8 cellular contexts compared by ENCODE assay signal in the genomic region with DNA sequence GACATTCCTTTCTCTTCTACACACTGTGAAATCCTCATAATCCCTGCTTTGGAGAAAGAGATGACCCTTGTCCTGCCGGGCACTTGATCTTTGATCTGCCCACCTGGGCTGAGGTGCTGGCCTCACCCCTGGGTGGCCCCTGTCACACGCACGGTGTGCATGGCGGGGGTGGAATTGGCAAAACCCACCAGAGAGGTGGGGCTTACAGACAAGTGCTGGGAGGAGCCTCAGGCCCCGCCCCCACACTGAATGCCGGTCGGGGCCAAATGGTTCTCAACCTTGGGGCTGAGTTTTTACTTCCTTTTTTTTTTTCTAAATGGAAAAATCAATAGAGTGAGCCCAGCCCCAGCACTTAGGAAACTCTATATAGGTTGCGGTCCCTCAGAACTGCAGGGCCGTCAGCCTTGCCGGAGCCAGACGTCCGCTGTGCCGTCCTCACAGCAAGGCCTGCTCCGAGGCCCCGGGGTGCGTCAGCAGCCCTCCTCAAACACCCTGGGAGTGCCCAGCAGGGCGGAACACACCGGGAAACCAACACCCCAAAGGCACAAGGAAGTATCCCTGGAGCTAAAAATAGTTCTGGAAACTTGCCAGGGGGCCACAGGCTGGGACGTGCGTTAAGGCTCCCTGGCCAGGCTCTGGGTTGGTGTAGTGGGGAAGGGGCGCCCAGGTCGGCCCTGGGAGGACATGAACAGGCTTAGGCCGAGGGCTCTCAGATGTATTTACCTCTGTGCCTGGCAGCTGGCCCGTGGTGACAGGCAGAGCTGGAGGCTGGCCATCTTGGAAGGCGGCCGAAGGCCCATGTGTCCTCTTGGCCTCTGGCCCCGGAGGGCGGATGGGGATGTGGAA. TPM values are rescaled to one million over a fixed set of nuclear protein-coding genes. Genes with fewer than 3 reads are reported as not detected.
A peak's percentile ranks its signal among the peaks of the same experiment; 100 is the strongest.
DNase-seq lines count a peak whose midpoint lies in the region; ATAC-seq, FAIRE-seq and TF ChIP-seq lines count a peak whose summit lies in the region.

No MANE protein-coding gene starts in this region.

- in situ Hi-C loops in GM12878 (cut with MboI) = no loop called here

- no peaks in the 10 kb centered on the region for H3K9me2 ChIP-seq in HCT116 (ENCODE audit: insufficient read depth)

- H3K4me2 ChIP-seq in HCT116 (ENCODE audit: low read length) (peak overlapping the region; percentile 80), GM12878 (ENCODE audit: control insufficient read depth, insufficient read depth) (peak overlapping the region; percentile 84)

- H3K79me2 ChIP-seq in HCT116 (ENCODE audit: insufficient read depth, low read length) (no peaks in the 10 kb centered on the region), GM12878 (ENCODE audit: control insufficient read depth, insufficient read depth, low read length) (no peaks in the 10 kb centered on the region)

- peak overlapping the region; percentile 84 for H3K27ac ChIP-seq in HCT116 (ENCODE audit: low read depth, low read length)
- no peak overlapping the region for H3K27ac ChIP-seq in GM12878 (ENCODE audit: control insufficient read depth, insufficient read depth)

- H3K27ac Mint-ChIP-seq in stimulated activated naive B cell treated with anti-CD40 and anti-IgM and Interleukin-4, amounts not matched to agents 10 μg/mL and 1 μg/mL and 100 μg/mL, for 72 hours = peak overlapping the region; percentile 93

- ATAC-seq in HCT116 (peak; percentile 89), GM12878 (peak; percentile 93), GM18520 (IDR thresholded peaks at IDR 0.05; ENCODE audit: unreplicated experiment) (no peak)
- peak; percentile 90 for ATAC-seq in stimulated activated naive B cell treated with anti-CD40 and anti-IgM and Interleukin-4, amounts not matched to agents 10 μg/mL and 1 μg/mL and 100 μg/mL, for 72 hours (replicated peaks)

- TF ChIP-seq POLR2A in HCT116 (IDR thresholded peaks at IDR 0.05; ENCODE audit: borderline replicate concordance, extremely low read depth, insufficient read depth, insufficient read length) (no peak), GM12878 (IDR thresholded peaks at IDR 0.05; ENCODE audit: low read depth, low read length) (no peak)

- POLR2A ChIA-PET in HCT116 (lab: Charles Lee) = interaction anchor here (1.0 to 1.9 kb wide), 3 partner anchors 11 to 64 kb away, joined by 3 to 12 read pairs (median 5); no protein-coding TSS in a partner anchor
- POLR2A ChIA-PET in GM12878 (lab: Charles Lee) = interaction anchor here (0.5 kb wide), 1 partner anchor 216 kb away, joined by 3 read pairs; no protein-coding TSS in a partner anchor

- peaks cover 22 to 52% of the 10 kb centered on the region in 2 donors for H3K4me1 Mint-ChIP-seq in stimulated activated naive B cell treated with anti-CD40 and anti-IgM and Interleukin-4, amounts not matched to agents 10 μg/mL and 1 μg/mL and 100 μg/mL, for 72 hours

- SMC1A ChIA-PET in GM12878 (lab: Charles Lee; ENCODE audit: uncharacterized antibody, unreplicated experiment) = interaction anchor here (1.1 to 2.9 kb wide), 3 partner anchors 12 to 64 kb away, joined by 4 to 12 read pairs (median 6); no protein-coding TSS in a partner anchor

- TF ChIP-seq CTCF in HCT116 (IDR thresholded peaks at IDR 0.05 in 2 of 3, conservative IDR thresholded peaks at IDR 0.05 in 1 of 3; ENCODE audit: borderline replicate concordance in 1 of 3, insufficient read depth in 1 of 3, low read depth in 2 of 3, low read length in 2 of 3) (no peak), GM12878 (IDR thresholded peaks at IDR 0.05 in 2 of 3, conservative IDR thresholded peaks at IDR 0.05 in 1 of 3; ENCODE audit: control insufficient read depth in 2 of 3, extremely low read depth in 1 of 3, insufficient read depth in 1 of 3, low read depth in 3 of 3, low read length in 3 of 3) (no peak), kidney epithelial cell (IDR thresholded peaks at IDR 0.05; ENCODE audit: insufficient read depth, low read length, poor library complexity, severe bottlenecking) (no peak)

- H3K36me3 ChIP-seq in HCT116 (ENCODE audit: control insufficient read depth in 1 of 2, insufficient read depth in 2 of 2, low read length in 2 of 2) = peaks cover 10 to 17% of the 10 kb centered on the region in 2 experiments; a peak in 3 of 4 replicates
- no peaks in the 10 kb centered on the region for H3K36me3 ChIP-seq in GM12878 (ENCODE audit: control insufficient read depth in 2 of 2, insufficient read depth in 2 of 2, low read length in 1 of 2)
- H3K36me3 ChIP-seq in kidney epithelial cell (ENCODE audit: control insufficient read depth, insufficient read depth, low read length) = peaks cover 10% of the 10 kb centered on the region

- FAIRE-seq in GM12878 (lab: Jason Lieb, UNC) = no peak

- RAD21 ChIA-PET in HCT116 (lab: Charles Lee; ENCODE audit: low non-redundant PET in 1 of 2, low total read pairs in 2 of 2, uncharacterized antibody in 2 of 2, unreplicated experiment in 2 of 2) = interaction anchor here (0.6 to 1.9 kb wide), 6 partner anchors 10 to 64 kb away, joined by 3 to 6 read pairs (median 4); no protein-coding TSS in a partner anchor
- RAD21 ChIA-PET in GM12878 (lab: Charles Lee; ENCODE audit: unreplicated experiment) = interaction anchor here (0.7 to 1.7 kb wide), 4 partner anchors 7 to 79 kb away, joined by 3 to 7 read pairs (median 3); no protein-coding TSS in a partner anchor

- H3K4me1 ChIP-seq in HCT116 (ENCODE audit: control insufficient read depth in 1 of 2, insufficient read depth in 2 of 2, low read length in 2 of 2) (peaks cover 24 to 26% of the 10 kb centered on the region in 2 experiments), GM12878 (ENCODE audit: control insufficient read depth, insufficient read depth, low read length) (peaks cover 5% of the 10 kb centered on the region; the same call in 1 of the 2 replicates)

- no TSS peak for BruUV-seq in HCT116 (replicated peaks; lab: Mats Ljungman, UMichigan)
- BruUV-seq in GM12878 (replicated peaks; lab: Mats Ljungman, UMichigan) = no TSS peak

- peak; percentile 58 for DNase-seq in ELF-1 (ENCODE audit: low read depth, low spot score)
- DNase-seq in HCT116 (ENCODE audit: low read depth, low spot score) = peak; percentile 89
- DNase-seq in NCI-H2107 (lab: John Stamatoyannopoulos, UW) = peak; percentile 75
- DNase-seq in GM12878 (ENCODE audit: low read depth, low spot score) = no peak
- peak; percentile 50 for DNase-seq in kidney epithelial cell (ENCODE audit: low read depth)
- peak; percentile 73 for DNase-seq in stimulated activated naive B cell treated with anti-CD40 and anti-IgM and Interleukin-4, amounts not matched to agents 10 μg/mL and 1 μg/mL and 100 μg/mL, for 72 hours
- DNase-seq in stimulated activated CD4-positive, alpha-beta T cell treated with anti-CD3 and anti-CD28 coated beads, Interleukin-4, amount 100 ng/mL, for 4 hours = no peak

- H3K27me3 ChIP-seq in HCT116 (ENCODE audit: insufficient read depth, low read length) (no peaks in the 10 kb centered on the region), GM12878 (replicated peaks in 1 of 2; ENCODE audit: control insufficient read depth in 2 of 2, insufficient read depth in 2 of 2, low read length in 1 of 2) (no peaks in the 10 kb centered on the region), kidney epithelial cell (ENCODE audit: control insufficient read depth, insufficient read depth, low read length) (no peaks in the 10 kb centered on the region)

- CTCF ChIA-PET in HCT116 (lab: Charles Lee) (interaction anchor here (1.2 to 1.7 kb wide), 5 partner anchors 11 to 75 kb away, joined by 3 to 6 read pairs (median 5); no protein-coding TSS in a partner anchor), GM12878 (lab: Yijun Ruan, JAX) (interaction anchor here (1.5 to 5.1 kb wide), 3 partner anchors 9 to 63 kb away, joined by 8 to 34 read pairs (median 8); no protein-coding TSS in a partner anchor)

- no peak for TF ChIP-seq EP300 in GM12878 (IDR thresholded peaks at IDR 0.05; ENCODE audit: borderline replicate concordance in 1 of 2, control insufficient read depth in 1 of 2, low read depth in 2 of 2, low read length in 2 of 2)

- intact Hi-C loops in HCT116 (cut with micrococcal nuclease) (loop anchor here (1.0 to 5.0 kb wide), 2 partner anchors 26 to 231 kb away; a partner anchor contains a TSS), GM12878 (cut with micrococcal nuclease; ENCODE audit: unreplicated experiment) (no loop called here)

- H3K9ac ChIP-seq in HCT116 (ENCODE audit: low read length) (peak overlapping the region; percentile 58), GM12878 (ENCODE audit: control insufficient read depth, insufficient read depth, low read length) (peak overlapping the region; percentile 38; the same call in 1 of the 2 replicates)

- peaks cover 12 to 13% of the 10 kb centered on the region in 2 donors for H3K27me3 Mint-ChIP-seq in stimulated activated naive B cell treated with anti-CD40 and anti-IgM and Interleukin-4, amounts not matched to agents 10 μg/mL and 1 μg/mL and 100 μg/mL, for 72 hours

- TF ChIP-seq RAD21 in HCT116 (IDR thresholded peaks at IDR 0.05; ENCODE audit: low read depth) (no peak; the same call in 1 of the 2 replicates), GM12878 (IDR thresholded peaks at IDR 0.05; ENCODE audit: insufficient read depth, low read depth, low read length) (no peak)

- H3K9me3 ChIP-seq in HCT116 (ENCODE audit: control insufficient read depth in 1 of 2, insufficient read depth in 1 of 2, low read depth in 1 of 2, low read length in 2 of 2) = peaks cover 7 to 10% of the 10 kb centered on the region in 2 experiments; a peak in 3 of 4 replicates
- H3K9me3 ChIP-seq in GM12878 (replicated peaks; ENCODE audit: control insufficient read depth, insufficient read depth, low read length) = peaks cover 6% of the 10 kb centered on the region; the same call in 2 of the 3 replicates

- H3K4me3 ChIP-seq in HCT116 (replicated peaks in 1 of 2; ENCODE audit: low read depth in 1 of 2, low read length in 2 of 2) (peak overlapping the region; percentile 39 to 54), GM12878 (0 out of 2 replicates have a peak overlapping the region, but pooled peaks have one; percentile 35), kidney epithelial cell (ENCODE audit: low read depth, low read length) (no peak overlapping the region)

- peak overlapping the region; percentile 69 to 76 for H3K4me3 Mint-ChIP-seq in stimulated activated naive B cell treated with anti-CD40 and anti-IgM and Interleukin-4, amounts not matched to agents 10 μg/mL and 1 μg/mL and 100 μg/mL, for 72 hours

- peaks cover 18 to 21% of the 10 kb centered on the region in 2 donors for H3K36me3 Mint-ChIP-seq in stimulated activated naive B cell treated with anti-CD40 and anti-IgM and Interleukin-4, amounts not matched to agents 10 μg/mL and 1 μg/mL and 100 μg/mL, for 72 hours

- H2AFZ ChIP-seq in HCT116 (ENCODE audit: low read depth, low read length, poor library complexity, severe bottlenecking) (peak overlapping the region; percentile 20), GM12878 (ENCODE audit: control insufficient read depth, low read depth, low read length) (peak overlapping the region; percentile 39)

- no peaks in the 10 kb centered on the region for H4K20me1 ChIP-seq in HCT116 (ENCODE audit: insufficient read depth)
- no peaks in the 10 kb centered on the region for H4K20me1 ChIP-seq in GM12878 (ENCODE audit: control insufficient read depth, insufficient read depth)

- WGBS in GM12878 (ENCODE audit: insufficient coverage, insufficient replicate concordance, low lambda C conversion rate, missing lambda C conversion rate) = 27% methylated on average over 28 of the region's 28 CpGs

- H3K9me3 Mint-ChIP-seq in stimulated activated naive B cell treated with anti-CD40 and anti-IgM and Interleukin-4, amounts not matched to agents 10 μg/mL and 1 μg/mL and 100 μg/mL, for 72 hours = peaks cover 8 to 13% of the 10 kb centered on the region in 2 donors

RNA-seq across cellular contexts. Expression of a gene that starts 11.0 kb away (rescaled TPM):
- total RNA-seq in HCT116 (2021; ENCODE audit: unreplicated experiment) = 54.4 TPM
- 83.1 and 93.8 TPM in 2 replicates for polyA plus RNA-seq in HCT116 (2012)
- 3.2 and 3.6 TPM in 2 replicates for total RNA-seq in GM12878 (2013; cell fraction: nucleolus; rRNA removed)
- total RNA-seq in GM12878 (2014; rRNA removed) = 0.16 and 0.73 TPM in 2 replicates
- 0.28 and 0.31 TPM in 2 replicates for total RNA-seq in GM12878 (2014; rRNA removed; fragmentation: Illumina TruSeq; extraction: Trizol)
- 0.36 and 0.58 TPM in 2 replicates for total RNA-seq in GM12878 (2021)
- polyA plus RNA-seq in GM12878 (2011; ENCODE audit: low read depth) = 0.91 TPM
- 0.26 and 1.3 TPM in 2 replicates for polyA plus RNA-seq in GM12878 (2011; rRNA removed)
- polyA plus RNA-seq in GM12878 (2011; cell fraction: cytosol; rRNA removed) = 1.2 and 1.5 TPM in 2 replicates
- polyA plus RNA-seq in GM12878 (2011; cell fraction: nucleus; rRNA removed) = 1.7 and 2.8 TPM in 2 replicates
- polyA plus RNA-seq in GM12878 (2012) = 1.9 and 2.1 TPM in 2 replicates
- polyA plus RNA-seq in GM12878 (2014; fragmentation: Illumina TruSeq; extraction: Trizol) = 0.35 TPM in 1 of 2 replicates, not detected in the other
- under 1 TPM in 1 of 2 experiments, not detected in 1; 0.04 TPM for polyA plus RNA-seq in GM12878 (2014; fragmentation: Nextera tagmentation; extraction: Ambion mirVana)
- 0.14 and 0.66 TPM in 2 replicates for polyA plus RNA-seq in GM12878 (2014; rRNA removed)
- under 1 TPM in 1 of 2 experiments, not detected in 1; 0.96 TPM for polyA plus RNA-seq in GM12878 (2016; fragmentation: Nextera tagmentation; extraction: Ambion mirVana)
- 0.37 and 1.3 TPM in 2 replicates for polyA minus RNA-seq in GM12878 (2011; rRNA and poly(A)+ RNA removed)
- 0.67 and 1.0 TPM in 2 replicates for polyA minus RNA-seq in GM12878 (2011; cell fraction: cytosol; rRNA and poly(A)+ RNA removed)
- polyA minus RNA-seq in GM12878 (2011; cell fraction: nucleus; rRNA and poly(A)+ RNA removed) = 0.48 and 1.2 TPM in 2 replicates
- total RNA-seq in kidney epithelial cell = 74.7 and 80.3 TPM in 2 replicates

RNA-seq across cellular contexts. Expression of a gene that starts 23.5 kb away (rescaled TPM):
- total RNA-seq in HCT116 (2021; ENCODE audit: unreplicated experiment) (0.71 TPM), GM12878 (2014; rRNA removed) (45.7 and 49.3 TPM in 2 replicates), GM12878 (2014; rRNA removed; fragmentation: Illumina TruSeq; extraction: Trizol) (36.1 and 37.5 TPM in 2 replicates), GM12878 (2021) (36.1 and 36.2 TPM in 2 replicates), kidney epithelial cell (not detected in 2 replicates)
- polyA plus RNA-seq in HCT116 (2012) = 0.11 and 0.17 TPM in 2 replicates
- 149 and 159 TPM in 2 replicates for total RNA-seq in GM12878 (2013; cell fraction: nucleolus; rRNA removed)
- polyA plus RNA-seq in GM12878 (2011; ENCODE audit: low read depth) = 34.4 TPM
- polyA plus RNA-seq in GM12878 (2011; rRNA removed) (102 and 128 TPM in 2 replicates), GM12878 (2014; fragmentation: Illumina TruSeq; extraction: Trizol) (23.1 and 40.5 TPM in 2 replicates), GM12878 (2014; fragmentation: Nextera tagmentation; extraction: Ambion mirVana) (10 to 100 TPM; 10.6 to 12.1 TPM), GM12878 (2014; rRNA removed) (42.7 and 46.9 TPM in 2 replicates), GM12878 (2016; fragmentation: Nextera tagmentation; extraction: Ambion mirVana) (10 to 100 TPM; 28.6 to 32.1 TPM)
- 130 and 145 TPM in 2 replicates for polyA plus RNA-seq in GM12878 (2011; cell fraction: cytosol; rRNA removed)
- 95.3 and 166 TPM in 2 replicates for polyA plus RNA-seq in GM12878 (2011; cell fraction: nucleus; rRNA removed)
- polyA plus RNA-seq in GM12878 (2012) = 54.0 and 88.0 TPM in 2 replicates
- polyA minus RNA-seq in GM12878 (2011; rRNA and poly(A)+ RNA removed) = 88.1 and 138 TPM in 2 replicates
- 22.6 and 26.3 TPM in 2 replicates for polyA minus RNA-seq in GM12878 (2011; cell fraction: cytosol; rRNA and poly(A)+ RNA removed)
- 20.8 and 25.6 TPM in 2 replicates for polyA minus RNA-seq in GM12878 (2011; cell fraction: nucleus; rRNA and poly(A)+ RNA removed)

Comparison
In these comparisons a context has a peak if more than half of its experiments do, and no peak if none do; other contexts are left out.
1. DNase-seq: peak in ELF-1 (single experiment), HCT116 (single experiment), NCI-H2107 (single experiment), kidney epithelial cell (single experiment) and stimulated activated naive B cell treated with anti-CD40 and anti-IgM and Interleukin-4, amounts not matched to agents 10 μg/mL and 1 μg/mL and 100 μg/mL, for 72 hours (single experiment); none in GM12878 (single experiment) and stimulated activated CD4-positive, alpha-beta T cell treated with anti-CD3 and anti-CD28 coated beads, Interleukin-4, amount 100 ng/mL, for 4 hours (0 of 2).
2. RNA of a gene that starts 11.0 kb away (total RNA-seq): 74.7 to 80.3 TPM in kidney epithelial cell and 54.4 TPM in HCT116 (single experiment); 0.16 to 3.6 TPM in GM12878; every median in the first group is over 10 times any median in the second.
3. RNA of a gene that starts 23.5 kb away (total RNA-seq): 36.1 to 159 TPM in GM12878; 0.71 TPM in HCT116 (single experiment) and not detected in kidney epithelial cell; every median in the first group is over 10 times any median in the second.